ENCODE assay signal across 8 cellular contexts in the genomic region with DNA sequence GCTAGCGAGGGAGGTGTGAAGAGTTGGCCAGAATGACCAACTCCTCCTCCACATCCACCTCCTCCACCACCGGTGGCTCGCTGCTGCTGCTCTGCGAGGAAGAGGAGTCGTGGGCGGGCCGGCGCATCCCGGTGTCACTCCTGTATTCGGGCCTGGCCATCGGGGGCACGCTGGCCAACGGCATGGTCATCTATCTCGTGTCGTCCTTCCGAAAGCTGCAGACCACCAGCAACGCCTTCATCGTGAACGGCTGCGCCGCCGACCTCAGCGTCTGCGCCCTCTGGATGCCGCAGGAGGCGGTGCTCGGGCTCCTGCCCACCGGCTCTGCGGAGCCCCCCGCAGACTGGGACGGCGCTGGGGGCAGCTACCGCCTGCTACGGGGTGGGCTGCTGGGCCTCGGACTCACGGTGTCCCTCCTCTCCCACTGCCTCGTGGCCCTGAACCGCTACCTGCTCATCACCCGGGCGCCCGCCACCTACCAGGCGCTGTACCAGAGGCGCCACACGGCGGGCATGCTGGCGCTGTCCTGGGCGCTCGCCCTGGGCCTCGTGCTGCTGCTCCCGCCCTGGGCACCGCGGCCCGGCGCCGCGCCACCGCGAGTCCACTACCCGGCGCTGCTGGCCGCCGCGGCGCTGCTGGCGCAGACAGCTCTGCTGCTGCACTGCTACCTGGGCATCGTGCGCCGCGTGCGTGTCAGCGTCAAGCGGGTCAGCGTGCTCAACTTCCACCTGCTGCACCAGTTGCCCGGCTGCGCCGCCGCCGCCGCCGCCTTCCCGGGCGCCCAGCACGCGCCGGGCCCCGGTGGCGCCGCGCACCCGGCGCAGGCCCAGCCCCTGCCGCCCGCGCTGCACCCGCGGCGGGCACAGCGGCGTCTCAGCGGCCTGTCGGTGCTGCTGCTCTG. TPM values are rescaled to one million over a fixed set of nuclear protein-coding genes. Genes with fewer than 3 reads are reported as not detected.
DNase-seq lines count a peak whose midpoint lies in the region; ATAC-seq lines count a peak whose summit lies in the region.

No MANE protein-coding gene starts in this region.

- no peaks in the 10 kb centered on the region for H3K36me3 ChIP-seq in SJSA1

- ATAC-seq in left lobe of liver: peak; percentile 86

- H3K27ac ChIP-seq in SJSA1: no peak overlapping the region

- DNase-seq in activated T-cell treated with anti-CD3 and anti-CD28 coated beads for 48 hours (ENCODE audit: low read depth) (peak; percentile 42), activated T-cell treated with anti-CD3 and anti-CD28 coated beads for 4 hours (no peak), SJSA1 (ENCODE audit: low read depth in 1 of 2, low spot score in 2 of 2) (peak in 1 of 2 experiments; percentile 32), left lobe of liver (ENCODE audit: low spot score) (peak; percentile 79), SHP77 (lab: John Stamatoyannopoulos, UW) (no peak), SIG-M5 (lab: John Stamatoyannopoulos, UW) (no peak)
- DNase-seq in central memory CD4-positive, alpha-beta T cell: peak; percentile 21
- peak; percentile 16 for DNase-seq in stimulated activated CD8-positive, alpha-beta memory T cell treated with anti-CD3 and anti-CD28 coated beads, Interleukin-15, amount 100 ng/mL, for 24 hours (ENCODE audit: low read depth)

- peak overlapping the region; percentile 29 for H3K4me3 ChIP-seq in SJSA1

- peaks cover 48% of the 10 kb centered on the region for H3K27me3 ChIP-seq in SJSA1 (replicated peaks)

- H3K9me3 ChIP-seq in SJSA1 (replicated peaks): 0 out of 2 replicates have a peak, but pooled peaks cover 3% of the 10 kb centered on the region

- peaks cover 14% of the 10 kb centered on the region for H3K4me1 ChIP-seq in SJSA1 (replicated peaks)

RNA-seq across cellular contexts. Expression of a gene that starts 1.2 kb away (rescaled TPM):
- not detected in 2 replicates for total RNA-seq in SJSA1 (2014; rRNA removed; shearing (Covaris generic))
- 1.3 TPM for total RNA-seq in left lobe of liver

Comparison
In these comparisons a context has a peak if more than half of its experiments do, and no peak if none do; other contexts are left out.
1. DNase-seq: peak in activated T-cell treated with anti-CD3 and anti-CD28 coated beads for 48 hours (single experiment), central memory CD4-positive, alpha-beta T cell (single experiment), left lobe of liver (single experiment) and stimulated activated CD8-positive, alpha-beta memory T cell treated with anti-CD3 and anti-CD28 coated beads, Interleukin-15, amount 100 ng/mL, for 24 hours (single experiment); none in activated T-cell treated with anti-CD3 and anti-CD28 coated beads for 4 hours (single experiment), SHP77 (0 of 2) and SIG-M5 (single experiment).